11 cellular contexts compared by ENCODE assay signal in the genomic region with DNA sequence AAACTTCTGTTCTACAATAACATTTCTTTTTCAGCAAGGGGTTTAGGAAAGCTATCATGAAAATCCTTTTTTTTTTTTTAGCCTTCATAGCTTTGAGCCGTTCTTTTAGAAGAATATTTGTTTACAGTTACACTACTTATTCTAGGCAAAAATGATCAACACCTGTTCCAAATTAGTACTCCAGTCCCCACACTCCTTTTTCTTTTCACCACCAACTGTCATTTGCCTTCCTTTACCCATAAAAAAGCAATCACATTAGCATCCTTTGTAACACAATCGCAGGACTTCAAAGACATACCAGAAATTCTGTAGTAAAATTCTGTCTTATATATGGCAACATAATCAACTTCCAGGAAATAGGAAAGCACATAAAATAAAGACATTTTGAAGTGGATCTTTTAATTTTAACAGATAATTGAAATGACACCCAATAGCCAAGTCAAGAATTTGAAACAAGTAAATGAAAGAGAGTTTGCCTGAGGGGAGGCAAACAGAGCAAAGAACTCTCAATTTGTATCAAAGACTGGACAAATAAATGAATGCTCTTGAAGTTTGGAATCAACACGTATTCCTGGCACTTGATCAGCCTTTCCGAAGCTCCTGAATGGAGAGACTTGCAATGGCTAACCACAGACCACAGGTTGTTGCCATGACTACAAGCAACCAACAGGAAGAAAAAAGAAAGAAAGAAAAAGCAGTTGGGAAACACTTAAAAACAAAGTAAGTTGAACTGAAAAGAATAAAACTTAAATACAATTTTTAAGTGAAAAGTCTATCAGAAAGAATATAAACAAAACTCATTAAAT.
DNase-seq lines count a peak whose midpoint lies in the region.
"Had no signal": no experiment of that assay in that cellular context is flagged by ENCODE, and none has a peak within 500 bp of the region (broad histone marks: within the 10 kb centered on the region; RNA-seq: fewer than 3 reads in every experiment).

No MANE protein-coding gene starts in this region.

- H3K36me3 ChIP-seq in SJCRH30 = no peaks in the 10 kb centered on the region

- in situ Hi-C loops in ACHN (cut with HindIII; ENCODE audit: low pct_ligation_motif_present, low pct_unique_long_range_greater_than_20kb, low sequenced_read_pairs) = no loop called here

- H3K9me3 ChIP-seq in SJCRH30 (replicated peaks) = no peaks in the 10 kb centered on the region

- 0 out of 2 replicates have a peak overlapping the region, but pooled peaks have one; percentile 17 for H3K27ac ChIP-seq in SJCRH30

- H3K4me3 ChIP-seq in SJCRH30 = peak overlapping the region; percentile 32

- H3K27me3 ChIP-seq in SJCRH30 = no peaks in the 10 kb centered on the region

- peak; percentile 75 for DNase-seq in ACHN
- DNase-seq in HT-29 (ENCODE audit: low spot score) = peak; percentile 38
- DNase-seq in SJCRH30 = peak; percentile 72 to 76
- peak; percentile 87 for DNase-seq in glomerular visceral epithelial cell (ENCODE audit: extremely low spot score)
- no peak for DNase-seq in GOT3 (lab: John Stamatoyannopoulos, UW)
- no peak for DNase-seq in NOMO-1 treated with DMSO at 0.1 percent for 48 hours (lab: John Stamatoyannopoulos, UW; ENCODE audit: unreplicated experiment)
- no peak for DNase-seq in activated CD4-positive, CD25-positive, alpha-beta regulatory T cell treated with anti-CD3 and anti-CD28 coated beads, Interleukin-2, amount 50 U/mL, for 72 hours
- DNase-seq in RKO (ENCODE audit: low spot score) = no peak
- DNase-seq: activated CD4-positive, alpha-beta memory T cell treated with anti-CD3 and anti-CD28 coated beads for 36 hours; CD8-positive, alpha-beta memory T cell; effector CD8-positive, alpha-beta T cell had no signal

- peaks cover 10% of the 10 kb centered on the region for H3K4me1 ChIP-seq in SJCRH30

Comparison
In these comparisons a context has a peak if more than half of its experiments do, and no peak if none do; other contexts are left out.
1. DNase-seq: peak in ACHN (single experiment), HT-29 (single experiment), SJCRH30 (2 of 2) and glomerular visceral epithelial cell (single experiment); none in GOT3 (single experiment), NOMO-1 treated with DMSO at 0.1 percent for 48 hours (single experiment), activated CD4-positive, CD25-positive, alpha-beta regulatory T cell treated with anti-CD3 and anti-CD28 coated beads, Interleukin-2, amount 50 U/mL, for 72 hours (single experiment) and RKO (single experiment).